Comparison of ENCODE assay signal across 10 cellular contexts in the genomic region with DNA sequence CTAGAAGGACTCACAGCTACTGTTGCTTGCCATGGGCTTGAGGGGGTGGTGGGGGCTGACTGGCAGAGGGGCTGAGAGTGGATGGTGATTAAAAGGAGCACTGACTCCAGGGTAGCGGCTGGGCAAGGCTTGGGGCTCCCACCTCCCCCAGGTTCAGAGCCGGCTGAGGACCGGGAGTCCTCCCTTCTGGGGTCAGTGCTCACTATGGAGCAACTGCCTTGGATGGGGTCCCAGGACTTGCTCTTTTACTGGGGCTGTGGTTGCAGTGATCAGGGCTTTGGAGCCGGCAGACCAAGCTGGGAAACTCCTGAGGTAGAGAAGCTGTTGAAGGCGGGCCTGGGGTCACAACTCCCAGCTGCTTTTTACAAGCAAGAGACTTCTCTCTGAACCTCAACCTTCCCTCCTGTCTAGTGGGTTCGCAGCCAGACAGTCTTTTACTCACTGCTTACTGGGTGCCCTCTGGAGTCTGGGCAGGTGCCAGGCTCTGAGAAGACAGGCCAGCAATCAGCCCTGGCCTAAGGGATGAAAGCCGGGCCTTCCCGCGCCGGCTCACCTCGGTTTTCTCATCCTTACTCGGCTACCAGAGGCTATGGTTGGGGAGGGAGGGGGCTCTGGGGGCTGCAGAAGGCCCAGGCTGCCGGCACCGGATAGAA. TPM values are rescaled to one million over a fixed set of nuclear protein-coding genes. Genes with fewer than 3 reads are reported as not detected.
DNase-seq lines count a peak whose midpoint lies in the region; ATAC-seq, FAIRE-seq and TF ChIP-seq lines count a peak whose summit lies in the region.
"Had no signal": no experiment of that assay in that cellular context is flagged by ENCODE, and none has a peak within 500 bp of the region (broad histone marks: within the 10 kb centered on the region; RNA-seq: fewer than 3 reads in every experiment).

No MANE protein-coding gene starts in this region.

- peak overlapping the region; percentile 7; the same call in 1 of the 2 replicates for H3K4me2 ChIP-seq in K562 (ENCODE audit: insufficient read depth, low read length)

- H3K36me3 ChIP-seq in HEK293 (ENCODE audit: control insufficient read depth in 2 of 2, insufficient read depth in 1 of 2, low read length in 2 of 2): no peaks in the 10 kb centered on the region
- no peaks in the 10 kb centered on the region for H3K36me3 ChIP-seq in K562 (ENCODE audit: control insufficient read depth, insufficient read depth, low read length)
- no peaks in the 10 kb centered on the region for H3K36me3 ChIP-seq in lower lobe of right lung
- no peaks in the 10 kb centered on the region for H3K36me3 ChIP-seq in subcutaneous abdominal adipose tissue (ENCODE audit: control insufficient read depth in 5 of 5, insufficient read depth in 5 of 5, low read length in 5 of 5)

- FAIRE-seq in K562 (lab: Jason Lieb, UNC): no peak
- FAIRE-seq: RCC 7860 had no signal

- no peak overlapping the region for H3K27ac ChIP-seq in HEK293 (ENCODE audit: extremely low read depth, low read depth, low read length)
- no peak overlapping the region for H3K27ac ChIP-seq in K562 (ENCODE audit: extremely low read depth, low read depth, low read length)
- peak overlapping the region; percentile 82 for H3K27ac ChIP-seq in lower lobe of right lung
- peak overlapping the region; percentile 94 for H3K27ac ChIP-seq in subcutaneous abdominal adipose tissue (ENCODE audit: low read depth, low read length)

- TF ChIP-seq CTCF in HEK293 (tag by site-specific recombination; IDR thresholded peaks at IDR 0.05) (no peak), K562 (IDR thresholded peaks at IDR 0.05 in 2 of 3, conservative IDR thresholded peaks at IDR 0.05 in 1 of 3; ENCODE audit: insufficient read depth in 2 of 3, low read depth in 1 of 3, low read length in 3 of 3) (no peak), lower lobe of right lung (IDR thresholded peaks at IDR 0.05) (no peak)

- no peak overlapping the region for H3K4me3 ChIP-seq in HEK293 (ENCODE audit: low read depth, low read length)
- H3K4me3 ChIP-seq in K562: 0 out of 2 replicates have a peak overlapping the region, but pooled peaks have one; percentile 43
- peak overlapping the region; percentile 66 for H3K4me3 ChIP-seq in lower lobe of right lung
- peak overlapping the region in 3 of 5 donors; percentile 17 to 77 (median 71) for H3K4me3 ChIP-seq in subcutaneous abdominal adipose tissue (ENCODE audit: low read depth in 1 of 5, low read length in 5 of 5)

- peaks cover 0 to under 1% of the 10 kb centered on the region in 2 experiments; a peak in 2 of 5 replicates for H3K27me3 ChIP-seq in K562 (ENCODE audit: control insufficient read depth in 2 of 2, insufficient read depth in 2 of 2, low read length in 2 of 2)
- H3K27me3 ChIP-seq in lower lobe of right lung (ENCODE audit: low read depth): peaks cover 22% of the 10 kb centered on the region
- peaks cover 0 to 5% (median 0%) of the 10 kb centered on the region in 5 donors for H3K27me3 ChIP-seq in subcutaneous abdominal adipose tissue (ENCODE audit: control insufficient read depth in 5 of 5, insufficient read depth in 4 of 5, low read length in 5 of 5)

- H3K79me2 ChIP-seq in K562 (ENCODE audit: control insufficient read depth, insufficient read depth, low read length): no peaks in the 10 kb centered on the region

- no peak overlapping the region for H2AFZ ChIP-seq in K562 (ENCODE audit: low read depth, low read length)

- ATAC-seq in K562 (no peak), lower lobe of right lung (no peak), GM19397 (IDR thresholded peaks at IDR 0.05; ENCODE audit: unreplicated experiment) (no peak)

- CTCF ChIA-PET in HEK293 (lab: Yijun Ruan, JAX) (interaction anchor here (0.6 to 1.0 kb wide), 5 partner anchors 8 to 257 kb away, joined by 3 to 5 read pairs (median 3); no protein-coding TSS in a partner anchor), K562 (lab: Yijun Ruan, JAX; ENCODE audit: low intra/inter-chr PET ratio) (no interaction called here)

- H3K4me1 ChIP-seq in HEK293 (ENCODE audit: control insufficient read depth, insufficient read depth, low read length) (peaks cover 5% of the 10 kb centered on the region), K562 (replicated peaks in 1 of 2; ENCODE audit: control insufficient read depth in 2 of 2, insufficient read depth in 2 of 2, low read length in 2 of 2) (peaks cover 32 to 37% of the 10 kb centered on the region in 2 experiments), lower lobe of right lung (peaks cover 41% of the 10 kb centered on the region), subcutaneous abdominal adipose tissue (ENCODE audit: control insufficient read depth in 5 of 5, insufficient read depth in 5 of 5, low read length in 5 of 5) (peaks cover 11 to 47% (median 37%) of the 10 kb centered on the region in 5 donors)

- no peak for TF ChIP-seq RAD21 in K562 (CRISPR knock-in tag; conservative IDR thresholded peaks at IDR 0.05 in 1 of 2, IDR thresholded peaks at IDR 0.05 in 1 of 2)

- BruUV-seq in K562 (replicated peaks; lab: Mats Ljungman, UMichigan): no TSS peak

- no peak for TF ChIP-seq POLR2A in K562 (conservative IDR thresholded peaks at IDR 0.05)

- POLR2A ChIA-PET in HEK293 (lab: Yijun Ruan, JAX): no interaction called here
- POLR2A ChIA-PET in K562 (lab: Yijun Ruan, JAX): interaction anchor here (0.5 kb wide), 1 partner anchor 1207 kb away, joined by 3 read pairs; no protein-coding TSS in a partner anchor

- in situ Hi-C loops in K562 (cut with MboI): no loop called here

- H3K9ac ChIP-seq in K562 (ENCODE audit: insufficient read depth in 1 of 2, low read depth in 2 of 2, low read length in 2 of 2): peak overlapping the region in 1 of 2 experiments; percentile 43; a peak in 1 of 4 replicates
- H3K9ac ChIP-seq in subcutaneous abdominal adipose tissue (ENCODE audit: low read length in 5 of 5): peak overlapping the region in 1 of 5 donors; percentile 56

- H4K20me1 ChIP-seq in K562 (replicated peaks; ENCODE audit: control insufficient read depth, insufficient read depth, low read length): no peaks in the 10 kb centered on the region

- 48% methylated on average over 9 of the region's 14 CpGs for WGBS in K562 (ENCODE audit: insufficient coverage, low coverage, missing lambda C conversion rate)

- TF ChIP-seq EP300 in K562 (IDR thresholded peaks at IDR 0.05; ENCODE audit: low read length): no peak

- no peaks in the 10 kb centered on the region for H3K9me1 ChIP-seq in K562 (ENCODE audit: control insufficient read depth, insufficient read depth, low read length)

- intact Hi-C loops in K562 (cut with micrococcal nuclease) (no loop called here), lower lobe of right lung (cut with DNase I) (no loop called here)

- H3K9me3 ChIP-seq in HEK293 (ENCODE audit: control insufficient read depth, insufficient read depth, low read depth, low read length) (no peaks in the 10 kb centered on the region), K562 (replicated peaks; ENCODE audit: control insufficient read depth, insufficient read depth, low read depth, low read length) (no peaks in the 10 kb centered on the region; the same call in 1 of the 2 replicates), lower lobe of right lung (peaks cover 15% of the 10 kb centered on the region), subcutaneous abdominal adipose tissue (ENCODE audit: control insufficient read depth in 5 of 5, low read length in 5 of 5) (peaks cover 3 to 16% (median 12%) of the 10 kb centered on the region in 5 donors)

- no peak for DNase-seq in K562 (ENCODE audit: extremely low read depth in 1 of 4, low spot score in 3 of 4)
- DNase-seq in lower lobe of right lung: no peak
- DNase-seq in activated CD4-positive, CD25-positive, alpha-beta regulatory T cell (lab: John Stamatoyannopoulos, UW): no peak
- DNase-seq in NCI-H1417 treated with DMSO at 0.1 percent for 48 hours (lab: John Stamatoyannopoulos, UW): no peak
- no peak for DNase-seq in NCI-H345 (lab: John Stamatoyannopoulos, UW)
- DNase-seq: GDM1 had no signal

TF ChIP-seq in K562, 482 proteins besides CTCF, POLR2A, EP300 and RAD21 (continues in another document):
- TF ChIP-seq BCOR (IDR thresholded peaks at IDR 0.05): peak; percentile 83; the same call in 1 of the 2 replicates
- TF ChIP-seq JUNB (CRISPR knock-in tag; conservative IDR thresholded peaks at IDR 0.05): no peak
- no peak for TF ChIP-seq YBX1 (IDR thresholded peaks at IDR 0.05)
- no peak for TF ChIP-seq KAT7 (CRISPR knock-in tag; IDR thresholded peaks at IDR 0.05; ENCODE audit: borderline replicate concordance)
- peak; percentile 35; the same call in 1 of the 2 replicates for TF ChIP-seq ZNF263 (CRISPR knock-in tag; IDR thresholded peaks at IDR 0.05; ENCODE audit: borderline replicate concordance)

RNA-seq across cellular contexts. Expression of gene ASS1, which starts 0.8 kb away (rescaled TPM):
- 1.7 and 3.4 TPM in 2 replicates for total RNA-seq in K562 (2011; cell fraction: chromatin; rRNA removed; ENCODE audit: low replicate concordance)
- total RNA-seq in K562 (2011; cell fraction: nucleolus; rRNA removed): 2.6 and 4.0 TPM in 2 replicates
- total RNA-seq in K562 (2011; cell fraction: nucleoplasm; rRNA removed): 1.6 and 2.4 TPM in 2 replicates
- total RNA-seq in K562 (2014; rRNA removed) (4.6 and 4.8 TPM in 2 replicates), K562 (2014; rRNA removed; fragmentation: Illumina TruSeq; extraction: Trizol) (2.2 and 4.2 TPM in 2 replicates), K562 (2015; rRNA removed; fragmentation: Illumina TruSeq; extraction: Trizol) (1.5 and 1.7 TPM in 2 replicates), K562 (2021) (3.7 TPM in 2 replicates), lower lobe of right lung (75.2 TPM)
- polyA plus RNA-seq in K562 (2011; rRNA removed) (2.9 and 4.7 TPM in 2 replicates), K562 (2014; fragmentation: Illumina TruSeq; extraction: Trizol) (5.7 and 5.9 TPM in 2 replicates), K562 (2014; fragmentation: Nextera tagmentation; extraction: Ambion mirVana) (1 to 10 TPM; 1.7 to 3.6 TPM), K562 (2014; rRNA removed) (3.8 and 6.5 TPM in 2 replicates)
- polyA plus RNA-seq in K562 (2011; cell fraction: cytosol; rRNA removed): 3.0 and 5.3 TPM in 2 replicates
- 1.8 and 3.1 TPM in 2 replicates for polyA plus RNA-seq in K562 (2011; cell fraction: nucleus; rRNA removed)
- 2.6 and 82.8 TPM in 2 replicates for polyA plus RNA-seq in K562 (2012)
- polyA minus RNA-seq in K562 (2011; rRNA and poly(A)+ RNA removed): 1.8 and 4.5 TPM in 2 replicates
- polyA minus RNA-seq in K562 (2011; cell fraction: cytosol; rRNA and poly(A)+ RNA removed): 13.4 and 14.5 TPM in 2 replicates
- 2.6 and 3.0 TPM in 2 replicates for polyA minus RNA-seq in K562 (2011; cell fraction: nucleus; rRNA and poly(A)+ RNA removed)

Comparison
In these comparisons a context has a peak if more than half of its experiments do, and no peak if none do; other contexts are left out.
1. H3K27ac ChIP-seq: peak in lower lobe of right lung (single experiment) and subcutaneous abdominal adipose tissue (single experiment); none in HEK293 (single experiment) and K562 (single experiment).
2. RNA of gene ASS1, which starts 0.8 kb away (total RNA-seq): 75.2 TPM in lower lobe of right lung (single experiment); 1.5 to 4.8 TPM in K562; every median in the first group is over 10 times any median in the second.
3. Of the 44 proteins assayed by ChIP-seq in both K562 and HEK293: peak only in K562: none; only in HEK293: PATZ1; in both: none; in neither: 43.